ENCODE assay signal across 3 cellular contexts in genomic region chr11:57469268-57469667, GRCh38.
A peak's percentile ranks its signal among the peaks of the same experiment; 100 is the strongest.
TF ChIP-seq lines count a peak whose summit lies in the region.

No MANE protein-coding gene starts in this region.

TF ChIP-seq in A549, 52 proteins besides CTCF, POLR2A, EP300 and RAD21:
- TF ChIP-seq NPAS2 (CRISPR knock-in tag; IDR thresholded peaks at IDR 0.05; ENCODE audit: borderline replicate concordance) (no peak), HEYL (CRISPR knock-in tag; IDR thresholded peaks at IDR 0.05) (no peak), KDM1A (IDR thresholded peaks at IDR 0.05; ENCODE audit: low read depth) (peak; percentile 78), ZFP36 (IDR thresholded peaks at IDR 0.05; ENCODE audit: borderline replicate concordance, partially characterized antibody) (no peak), HDAC2 (IDR thresholded peaks at IDR 0.05) (peak; percentile 75), JUN (IDR thresholded peaks at IDR 0.05) (no peak)
TF ChIP-seq in A549: peak in this region for 2.

TF ChIP-seq in GM23338, 12 proteins besides CTCF, POLR2A, EP300 and RAD21:
- TF ChIP-seq EZH2phosphoT487 (IDR thresholded peaks at IDR 0.05; ENCODE audit: unreplicated experiment) (no peak), CREB1 (CRISPR knock-in tag; IDR thresholded peaks at IDR 0.05; ENCODE audit: low read depth) (no peak)

TF ChIP-seq in K562, 482 proteins besides CTCF, POLR2A, EP300 and RAD21:
- TF ChIP-seq CHD4 (IDR thresholded peaks at IDR 0.05; ENCODE audit: insufficient read depth, insufficient replicate concordance, low read depth, low read length, poor library complexity, severe bottlenecking) (peak; percentile 66), RCOR1 (IDR thresholded peaks at IDR 0.05; ENCODE audit: borderline replicate concordance in 1 of 2, low read depth in 2 of 2, low read length in 2 of 2) (peak in 1 of 2 experiments; percentile 57; a peak in 1 of 4 replicates), PATZ1 (CRISPR knock-in tag; IDR thresholded peaks at IDR 0.05; ENCODE audit: borderline replicate concordance) (no peak), SMARCA5 (IDR thresholded peaks at IDR 0.05) (0 out of 2 replicates have a peak, but pooled peaks have one; percentile 23), ZBTB1 (CRISPR knock-in tag; IDR thresholded peaks at IDR 0.05; ENCODE audit: borderline replicate concordance, low read depth) (no peak), ADNP (tag; IDR thresholded peaks at IDR 0.05) (peak; percentile 88), DIDO1 (tag; IDR thresholded peaks at IDR 0.05; ENCODE audit: low read depth) (no peak), ELF2 (CRISPR knock-in tag; IDR thresholded peaks at IDR 0.05) (no peak), ZBED1 (IDR thresholded peaks at IDR 0.05) (no peak), BCOR (IDR thresholded peaks at IDR 0.05) (peak; percentile 92), CREB5 (CRISPR knock-in tag; IDR thresholded peaks at IDR 0.05) (no peak), AFF4 (CRISPR knock-in tag; IDR thresholded peaks at IDR 0.05) (no peak), RBM25 (IDR thresholded peaks at IDR 0.05; ENCODE audit: low read depth, low read length, severe bottlenecking) (peak; percentile 95), HDAC2 (IDR thresholded peaks at IDR 0.05) (peak; percentile 57; the same call in 1 of the 2 replicates), KDM1A (IDR thresholded peaks at IDR 0.05) (peak; percentile 19 to 68; a peak in 1 of 4 replicates)
- TF ChIP-seq, protein P1, sequence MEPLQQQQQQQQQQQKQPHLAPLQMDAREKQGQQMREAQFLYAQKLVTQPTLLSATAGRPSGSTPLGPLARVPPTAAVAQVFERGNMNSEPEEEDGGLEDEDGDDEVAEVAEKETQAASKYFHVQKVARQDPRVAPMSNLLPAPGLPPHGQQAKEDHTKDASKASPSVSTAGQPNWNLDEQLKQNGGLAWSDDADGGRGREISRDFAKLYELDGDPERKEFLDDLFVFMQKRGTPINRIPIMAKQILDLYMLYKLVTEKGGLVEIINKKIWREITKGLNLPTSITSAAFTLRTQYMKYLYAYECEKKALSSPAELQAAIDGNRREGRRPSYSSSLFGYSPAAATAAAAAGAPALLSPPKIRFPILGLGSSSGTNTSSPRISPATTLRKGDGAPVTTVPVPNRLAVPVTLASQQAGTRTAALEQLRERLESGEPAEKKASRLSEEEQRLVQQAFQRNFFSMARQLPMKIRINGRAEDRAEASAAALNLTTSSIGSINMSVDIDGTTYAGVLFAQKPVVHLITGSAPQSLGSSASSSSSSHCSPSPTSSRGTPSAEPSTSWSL (CRISPR knock-in tag; IDR thresholded peaks at IDR 0.05; ENCODE audit: borderline replicate concordance), result no peak
TF ChIP-seq in K562: peak in this region for 8.
